Comparison of ENCODE assay signal across 1 cellular context in the genomic region with DNA sequence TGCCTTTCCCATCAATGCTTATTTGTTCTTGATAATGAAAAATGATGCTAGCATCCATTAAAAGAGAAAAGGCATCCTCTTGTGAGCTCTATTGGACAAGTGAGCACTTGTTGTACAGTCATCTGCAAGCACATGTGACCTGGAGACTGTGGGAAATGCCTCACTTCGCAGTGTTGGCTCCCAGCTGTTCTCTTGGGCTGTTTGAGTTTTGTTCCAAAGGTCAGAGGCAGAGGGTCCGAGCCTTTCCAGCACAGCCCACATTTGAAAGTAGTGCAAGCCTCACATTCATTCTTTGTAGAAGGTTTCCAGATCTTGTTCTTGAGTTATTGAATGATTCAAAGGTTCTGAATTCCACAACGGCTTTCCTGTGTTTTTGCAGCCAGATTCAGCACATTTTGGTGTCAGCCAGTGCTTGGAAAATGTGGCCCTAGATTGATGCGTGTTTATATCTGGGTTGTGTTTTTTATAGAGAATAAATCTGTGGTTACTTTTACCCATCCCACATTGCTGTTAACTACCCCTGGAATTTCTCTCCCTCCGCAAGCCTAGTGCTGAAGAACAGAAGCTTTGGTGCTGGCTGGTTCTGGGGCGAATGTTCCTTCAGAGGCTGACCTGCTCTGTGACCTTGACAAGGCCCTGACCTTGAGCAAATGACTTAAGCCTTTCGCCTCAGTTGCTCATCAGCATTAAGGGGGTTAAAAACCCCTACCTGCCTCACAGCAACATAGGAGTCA.
TF ChIP-seq lines count a peak whose summit lies in the region.

No MANE protein-coding gene starts in this region.

TF ChIP-seq in HepG2, 621 proteins besides CTCF, POLR2A, EP300 and RAD21 (continued from another document and continues in another):
- peak; percentile 40; the same call in 1 of the 2 replicates for TF ChIP-seq ZFX (CRISPR knock-in tag; IDR thresholded peaks at IDR 0.05; ENCODE audit: low read depth)
- TF ChIP-seq XRCC5 (optimal IDR thresholded peaks at IDR 0.05; ENCODE audit: low read length): no peak
- TF ChIP-seq HNRNPK (IDR thresholded peaks at IDR 0.05; ENCODE audit: low read depth, low read length, poor library complexity, severe bottlenecking): no peak
- no peak for TF ChIP-seq ZFP41 (CRISPR knock-in tag; IDR thresholded peaks at IDR 0.05; ENCODE audit: borderline replicate concordance)
- no peak for TF ChIP-seq ZNF333 (CRISPR knock-in tag; IDR thresholded peaks at IDR 0.05; ENCODE audit: borderline replicate concordance)
- peak; percentile 57; the same call in 1 of the 2 replicates for TF ChIP-seq FOXJ3 (CRISPR knock-in tag; IDR thresholded peaks at IDR 0.05; ENCODE audit: borderline replicate concordance)
- TF ChIP-seq ZNF3 (CRISPR knock-in tag; IDR thresholded peaks at IDR 0.05): no peak
- TF ChIP-seq, protein P1, sequence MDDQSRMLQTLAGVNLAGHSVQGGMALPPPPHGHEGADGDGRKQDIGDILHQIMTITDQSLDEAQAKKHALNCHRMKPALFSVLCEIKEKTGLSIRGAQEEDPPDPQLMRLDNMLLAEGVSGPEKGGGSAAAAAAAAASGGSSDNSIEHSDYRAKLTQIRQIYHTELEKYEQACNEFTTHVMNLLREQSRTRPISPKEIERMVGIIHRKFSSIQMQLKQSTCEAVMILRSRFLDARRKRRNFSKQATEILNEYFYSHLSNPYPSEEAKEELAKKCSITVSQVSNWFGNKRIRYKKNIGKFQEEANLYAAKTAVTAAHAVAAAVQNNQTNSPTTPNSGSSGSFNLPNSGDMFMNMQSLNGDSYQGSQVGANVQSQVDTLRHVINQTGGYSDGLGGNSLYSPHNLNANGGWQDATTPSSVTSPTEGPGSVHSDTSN (CRISPR knock-in tag; IDR thresholded peaks at IDR 0.05; ENCODE audit: borderline replicate concordance): no peak
- peak; percentile 67; the same call in 1 of the 2 replicates for TF ChIP-seq IRF2 (CRISPR knock-in tag; IDR thresholded peaks at IDR 0.05)
- peak; percentile 82; the same call in 1 of the 2 replicates for TF ChIP-seq NCOR1 (IDR thresholded peaks at IDR 0.05; ENCODE audit: borderline replicate concordance, low read length)
- TF ChIP-seq, protein P2, sequence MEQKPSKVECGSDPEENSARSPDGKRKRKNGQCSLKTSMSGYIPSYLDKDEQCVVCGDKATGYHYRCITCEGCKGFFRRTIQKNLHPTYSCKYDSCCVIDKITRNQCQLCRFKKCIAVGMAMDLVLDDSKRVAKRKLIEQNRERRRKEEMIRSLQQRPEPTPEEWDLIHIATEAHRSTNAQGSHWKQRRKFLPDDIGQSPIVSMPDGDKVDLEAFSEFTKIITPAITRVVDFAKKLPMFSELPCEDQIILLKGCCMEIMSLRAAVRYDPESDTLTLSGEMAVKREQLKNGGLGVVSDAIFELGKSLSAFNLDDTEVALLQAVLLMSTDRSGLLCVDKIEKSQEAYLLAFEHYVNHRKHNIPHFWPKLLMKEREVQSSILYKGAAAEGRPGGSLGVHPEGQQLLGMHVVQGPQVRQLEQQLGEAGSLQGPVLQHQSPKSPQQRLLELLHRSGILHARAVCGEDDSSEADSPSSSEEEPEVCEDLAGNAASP (CRISPR knock-in tag; IDR thresholded peaks at IDR 0.05; ENCODE audit: borderline replicate concordance): peak; percentile 33; the same call in 1 of the 2 replicates
- peak; percentile 59; the same call in 1 of the 2 replicates for TF ChIP-seq ZNF232 (CRISPR knock-in tag; IDR thresholded peaks at IDR 0.05; ENCODE audit: borderline replicate concordance)
- peak; percentile 78 for TF ChIP-seq ESRRA (CRISPR knock-in tag; IDR thresholded peaks at IDR 0.05; ENCODE audit: low read depth)
- 0 out of 2 replicates have a peak, but pooled peaks have one; percentile 70 for TF ChIP-seq BRCA1 (CRISPR knock-in tag; IDR thresholded peaks at IDR 0.05)
- TF ChIP-seq ZBTB7B (CRISPR knock-in tag; IDR thresholded peaks at IDR 0.05): peak; percentile 43; the same call in 1 of the 2 replicates
- no peak for TF ChIP-seq ZNF382 (CRISPR knock-in tag; IDR thresholded peaks at IDR 0.05; ENCODE audit: borderline replicate concordance)
- TF ChIP-seq REL (CRISPR knock-in tag; conservative IDR thresholded peaks at IDR 0.05): no peak
- 0 out of 2 replicates have a peak, but pooled peaks have one; percentile 33 for TF ChIP-seq KDM2A (CRISPR knock-in tag; IDR thresholded peaks at IDR 0.05; ENCODE audit: borderline replicate concordance, low read depth)
- peak; percentile 98 for TF ChIP-seq ARNTL (CRISPR knock-in tag; IDR thresholded peaks at IDR 0.05)
- peak; percentile 38; the same call in 1 of the 3 replicates for TF ChIP-seq MXI1 (IDR thresholded peaks at IDR 0.05; ENCODE audit: borderline replicate concordance, low read depth, low read length)
- TF ChIP-seq TEAD3 (CRISPR knock-in tag; optimal IDR thresholded peaks at IDR 0.05; ENCODE audit: borderline replicate concordance): peak; percentile 83
- TF ChIP-seq, protein P3, sequence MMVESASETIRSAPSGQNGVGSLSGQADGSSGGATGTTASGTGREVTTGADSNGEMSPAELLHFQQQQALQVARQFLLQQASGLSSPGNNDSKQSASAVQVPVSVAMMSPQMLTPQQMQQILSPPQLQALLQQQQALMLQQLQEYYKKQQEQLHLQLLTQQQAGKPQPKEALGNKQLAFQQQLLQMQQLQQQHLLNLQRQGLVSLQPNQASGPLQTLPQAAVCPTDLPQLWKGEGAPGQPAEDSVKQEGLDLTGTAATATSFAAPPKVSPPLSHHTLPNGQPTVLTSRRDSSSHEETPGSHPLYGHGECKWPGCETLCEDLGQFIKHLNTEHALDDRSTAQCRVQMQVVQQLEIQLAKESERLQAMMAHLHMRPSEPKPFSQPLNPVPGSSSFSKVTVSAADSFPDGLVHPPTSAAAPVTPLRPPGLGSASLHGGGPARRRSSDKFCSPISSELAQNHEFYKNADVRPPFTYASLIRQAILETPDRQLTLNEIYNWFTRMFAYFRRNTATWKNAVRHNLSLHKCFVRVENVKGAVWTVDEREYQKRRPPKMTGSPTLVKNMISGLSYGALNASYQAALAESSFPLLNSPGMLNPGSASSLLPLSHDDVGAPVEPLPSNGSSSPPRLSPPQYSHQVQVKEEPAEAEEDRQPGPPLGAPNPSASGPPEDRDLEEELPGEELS (CRISPR knock-in tag; IDR thresholded peaks at IDR 0.05): peak; percentile 67; the same call in 1 of the 2 replicates
- peak; percentile 37; the same call in 1 of the 2 replicates for TF ChIP-seq ZBTB21 (CRISPR knock-in tag; IDR thresholded peaks at IDR 0.05)
- no peak for TF ChIP-seq TP53 (CRISPR knock-in tag; conservative IDR thresholded peaks at IDR 0.05)
- TF ChIP-seq SP2 (CRISPR knock-in tag; IDR thresholded peaks at IDR 0.05): no peak
- TF ChIP-seq, protein P4, sequence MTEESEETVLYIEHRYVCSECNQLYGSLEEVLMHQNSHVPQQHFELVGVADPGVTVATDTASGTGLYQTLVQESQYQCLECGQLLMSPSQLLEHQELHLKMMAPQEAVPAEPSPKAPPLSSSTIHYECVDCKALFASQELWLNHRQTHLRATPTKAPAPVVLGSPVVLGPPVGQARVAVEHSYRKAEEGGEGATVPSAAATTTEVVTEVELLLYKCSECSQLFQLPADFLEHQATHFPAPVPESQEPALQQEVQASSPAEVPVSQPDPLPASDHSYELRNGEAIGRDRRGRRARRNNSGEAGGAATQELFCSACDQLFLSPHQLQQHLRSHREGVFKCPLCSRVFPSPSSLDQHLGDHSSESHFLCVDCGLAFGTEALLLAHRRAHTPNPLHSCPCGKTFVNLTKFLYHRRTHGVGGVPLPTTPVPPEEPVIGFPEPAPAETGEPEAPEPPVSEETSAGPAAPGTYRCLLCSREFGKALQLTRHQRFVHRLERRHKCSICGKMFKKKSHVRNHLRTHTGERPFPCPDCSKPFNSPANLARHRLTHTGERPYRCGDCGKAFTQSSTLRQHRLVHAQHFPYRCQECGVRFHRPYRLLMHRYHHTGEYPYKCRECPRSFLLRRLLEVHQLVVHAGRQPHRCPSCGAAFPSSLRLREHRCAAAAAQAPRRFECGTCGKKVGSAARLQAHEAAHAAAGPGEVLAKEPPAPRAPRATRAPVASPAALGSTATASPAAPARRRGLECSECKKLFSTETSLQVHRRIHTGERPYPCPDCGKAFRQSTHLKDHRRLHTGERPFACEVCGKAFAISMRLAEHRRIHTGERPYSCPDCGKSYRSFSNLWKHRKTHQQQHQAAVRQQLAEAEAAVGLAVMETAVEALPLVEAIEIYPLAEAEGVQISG (CRISPR knock-in tag; IDR thresholded peaks at IDR 0.05): peak; percentile 51; the same call in 1 of the 2 replicates
- TF ChIP-seq ZNF773 (CRISPR knock-in tag; IDR thresholded peaks at IDR 0.05; ENCODE audit: borderline replicate concordance): no peak
- TF ChIP-seq NAIF1 (CRISPR knock-in tag; IDR thresholded peaks at IDR 0.05; ENCODE audit: borderline replicate concordance): no peak
- no peak for TF ChIP-seq SRSF1 (optimal IDR thresholded peaks at IDR 0.05; ENCODE audit: low read depth, low read length)
- no peak for TF ChIP-seq SOX6 (IDR thresholded peaks at IDR 0.05)
- peak; percentile 50; the same call in 1 of the 2 replicates for TF ChIP-seq SOX6 (CRISPR knock-in tag; IDR thresholded peaks at IDR 0.05)
- TF ChIP-seq FOXA1 (IDR thresholded peaks at IDR 0.05): no peak
- peak; percentile 43; the same call in 1 of the 2 replicates for TF ChIP-seq FOXA1 (CRISPR knock-in tag; IDR thresholded peaks at IDR 0.05)
- peak; percentile 64; the same call in 1 of the 2 replicates for TF ChIP-seq ZMYM4 (CRISPR knock-in tag; IDR thresholded peaks at IDR 0.05)
- TF ChIP-seq FOXC1 (CRISPR knock-in tag; IDR thresholded peaks at IDR 0.05; ENCODE audit: borderline replicate concordance): 0 out of 2 replicates have a peak, but pooled peaks have one; percentile 29
- TF ChIP-seq ZNF776 (CRISPR knock-in tag; IDR thresholded peaks at IDR 0.05): no peak
- TF ChIP-seq, protein P5, sequence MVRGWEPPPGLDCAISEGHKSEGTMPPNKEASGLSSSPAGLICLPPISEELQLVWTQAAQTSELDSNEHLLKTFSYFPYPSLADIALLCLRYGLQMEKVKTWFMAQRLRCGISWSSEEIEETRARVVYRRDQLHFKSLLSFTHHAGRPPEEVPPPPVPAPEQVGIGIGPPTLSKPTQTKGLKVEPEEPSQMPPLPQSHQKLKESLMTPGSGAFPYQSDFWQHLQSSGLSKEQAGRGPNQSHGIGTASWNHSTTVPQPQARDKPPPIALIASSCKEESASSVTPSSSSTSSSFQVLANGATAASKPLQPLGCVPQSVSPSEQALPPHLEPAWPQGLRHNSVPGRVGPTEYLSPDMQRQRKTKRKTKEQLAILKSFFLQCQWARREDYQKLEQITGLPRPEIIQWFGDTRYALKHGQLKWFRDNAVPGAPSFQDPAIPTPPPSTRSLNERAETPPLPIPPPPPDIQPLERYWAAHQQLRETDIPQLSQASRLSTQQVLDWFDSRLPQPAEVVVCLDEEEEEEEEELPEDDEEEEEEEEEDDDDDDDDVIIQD (CRISPR knock-in tag; IDR thresholded peaks at IDR 0.05; ENCODE audit: low read depth): peak; percentile 68; the same call in 1 of the 2 replicates
- TF ChIP-seq, protein P6, sequence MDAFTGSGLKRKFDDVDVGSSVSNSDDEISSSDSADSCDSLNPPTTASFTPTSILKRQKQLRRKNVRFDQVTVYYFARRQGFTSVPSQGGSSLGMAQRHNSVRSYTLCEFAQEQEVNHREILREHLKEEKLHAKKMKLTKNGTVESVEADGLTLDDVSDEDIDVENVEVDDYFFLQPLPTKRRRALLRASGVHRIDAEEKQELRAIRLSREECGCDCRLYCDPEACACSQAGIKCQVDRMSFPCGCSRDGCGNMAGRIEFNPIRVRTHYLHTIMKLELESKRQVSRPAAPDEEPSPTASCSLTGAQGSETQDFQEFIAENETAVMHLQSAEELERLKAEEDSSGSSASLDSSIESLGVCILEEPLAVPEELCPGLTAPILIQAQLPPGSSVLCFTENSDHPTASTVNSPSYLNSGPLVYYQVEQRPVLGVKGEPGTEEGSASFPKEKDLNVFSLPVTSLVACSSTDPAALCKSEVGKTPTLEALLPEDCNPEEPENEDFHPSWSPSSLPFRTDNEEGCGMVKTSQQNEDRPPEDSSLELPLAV (CRISPR knock-in tag; conservative IDR thresholded peaks at IDR 0.05; ENCODE audit: low read depth): no peak
- no peak for TF ChIP-seq ZNF34 (CRISPR knock-in tag; IDR thresholded peaks at IDR 0.05; ENCODE audit: borderline replicate concordance)
- TF ChIP-seq ATF1 (CRISPR knock-in tag; IDR thresholded peaks at IDR 0.05): 0 out of 2 replicates have a peak, but pooled peaks have one; percentile 42
- peak; percentile 48 for TF ChIP-seq KDM6A (CRISPR knock-in tag; IDR thresholded peaks at IDR 0.05; ENCODE audit: low read depth)
- TF ChIP-seq, protein P7, sequence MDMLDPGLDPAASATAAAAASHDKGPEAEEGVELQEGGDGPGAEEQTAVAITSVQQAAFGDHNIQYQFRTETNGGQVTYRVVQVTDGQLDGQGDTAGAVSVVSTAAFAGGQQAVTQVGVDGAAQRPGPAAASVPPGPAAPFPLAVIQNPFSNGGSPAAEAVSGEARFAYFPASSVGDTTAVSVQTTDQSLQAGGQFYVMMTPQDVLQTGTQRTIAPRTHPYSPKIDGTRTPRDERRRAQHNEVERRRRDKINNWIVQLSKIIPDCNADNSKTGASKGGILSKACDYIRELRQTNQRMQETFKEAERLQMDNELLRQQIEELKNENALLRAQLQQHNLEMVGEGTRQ (IDR thresholded peaks at IDR 0.05; ENCODE audit: low read depth, low read length): peak; percentile 80
- TF ChIP-seq, protein P7 (CRISPR knock-in tag; IDR thresholded peaks at IDR 0.05; ENCODE audit: borderline replicate concordance): peak; percentile 87; the same call in 1 of the 2 replicates
- TF ChIP-seq ZNF160 (CRISPR knock-in tag; IDR thresholded peaks at IDR 0.05): peak; percentile 64; the same call in 1 of the 2 replicates
- TF ChIP-seq, protein P8, sequence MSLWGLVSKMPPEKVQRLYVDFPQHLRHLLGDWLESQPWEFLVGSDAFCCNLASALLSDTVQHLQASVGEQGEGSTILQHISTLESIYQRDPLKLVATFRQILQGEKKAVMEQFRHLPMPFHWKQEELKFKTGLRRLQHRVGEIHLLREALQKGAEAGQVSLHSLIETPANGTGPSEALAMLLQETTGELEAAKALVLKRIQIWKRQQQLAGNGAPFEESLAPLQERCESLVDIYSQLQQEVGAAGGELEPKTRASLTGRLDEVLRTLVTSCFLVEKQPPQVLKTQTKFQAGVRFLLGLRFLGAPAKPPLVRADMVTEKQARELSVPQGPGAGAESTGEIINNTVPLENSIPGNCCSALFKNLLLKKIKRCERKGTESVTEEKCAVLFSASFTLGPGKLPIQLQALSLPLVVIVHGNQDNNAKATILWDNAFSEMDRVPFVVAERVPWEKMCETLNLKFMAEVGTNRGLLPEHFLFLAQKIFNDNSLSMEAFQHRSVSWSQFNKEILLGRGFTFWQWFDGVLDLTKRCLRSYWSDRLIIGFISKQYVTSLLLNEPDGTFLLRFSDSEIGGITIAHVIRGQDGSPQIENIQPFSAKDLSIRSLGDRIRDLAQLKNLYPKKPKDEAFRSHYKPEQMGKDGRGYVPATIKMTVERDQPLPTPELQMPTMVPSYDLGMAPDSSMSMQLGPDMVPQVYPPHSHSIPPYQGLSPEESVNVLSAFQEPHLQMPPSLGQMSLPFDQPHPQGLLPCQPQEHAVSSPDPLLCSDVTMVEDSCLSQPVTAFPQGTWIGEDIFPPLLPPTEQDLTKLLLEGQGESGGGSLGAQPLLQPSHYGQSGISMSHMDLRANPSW (CRISPR knock-in tag; IDR thresholded peaks at IDR 0.05; ENCODE audit: borderline replicate concordance): 0 out of 2 replicates have a peak, but pooled peaks have one; percentile 25
- peak; percentile 38; the same call in 1 of the 2 replicates for TF ChIP-seq DNMT3B (CRISPR knock-in tag; conservative IDR thresholded peaks at IDR 0.05)
- TF ChIP-seq JARID2 (CRISPR knock-in tag; IDR thresholded peaks at IDR 0.05; ENCODE audit: insufficient replicate concordance): peak; percentile 39
